In genomic region chr6:163705923-163706322, GRCh38 we compare ENCODE assay signal across 13 cellular contexts.
DNase-seq lines count a peak whose midpoint lies in the region; ATAC-seq and TF ChIP-seq lines count a peak whose summit lies in the region.
"Had no signal": no experiment of that assay in that cellular context is flagged by ENCODE, and none has a peak within 500 bp of the region (broad histone marks: within the 10 kb centered on the region; RNA-seq: fewer than 3 reads in every experiment).

No MANE protein-coding gene starts in this region.

- no peak overlapping the region for H3K27ac Mint-ChIP-seq in progenitor cell of endocrine pancreas
- H3K27ac Mint-ChIP-seq: dendritic cell treated with granulocyte-macrophage colony-stimulating factor and Interleukin-4, amounts not matched to agents 40 ng/mL and 50 ng/mL, for 4 days had no signal

- H2BK120ac ChIP-seq in mesendoderm (ENCODE audit: low read depth, low read length): no peak overlapping the region

- no peak overlapping the region for H3K56ac ChIP-seq in mesendoderm (ENCODE audit: low read length)

- no peaks in the 10 kb centered on the region for H3K9me3 Mint-ChIP-seq in progenitor cell of endocrine pancreas (ENCODE audit: low read depth)

- no peak overlapping the region for H4K5ac ChIP-seq in mesendoderm (ENCODE audit: low read length)

- no peak overlapping the region for H3K18ac ChIP-seq in mesendoderm (ENCODE audit: low read length)

- no peak overlapping the region for H3K4ac ChIP-seq in mesendoderm (ENCODE audit: low read depth, low read length)

- whole genome bisulfite sequencing in mesendoderm (ENCODE audit: extremely low coverage, insufficient coverage, low lambda C conversion rate): no CpG with 5 or more reads among the region's 9 CpGs

- H3K27me3 ChIP-seq in mesendoderm (ENCODE audit: insufficient read depth, low read length, poor library complexity): no peaks in the 10 kb centered on the region

- no peaks in the 10 kb centered on the region for H3K36me3 ChIP-seq in mesendoderm (ENCODE audit: control insufficient read depth, insufficient read depth, low read length)

- TF ChIP-seq CTCF in progenitor cell of endocrine pancreas (IDR thresholded peaks at IDR 0.05; ENCODE audit: unreplicated experiment): no peak

- no peak overlapping the region for H3K23ac ChIP-seq in mesendoderm (ENCODE audit: low read length)

- H3K36me3 Mint-ChIP-seq in progenitor cell of endocrine pancreas (ENCODE audit: insufficient read depth): no peaks in the 10 kb centered on the region

- no peak overlapping the region for H2BK5ac ChIP-seq in mesendoderm (ENCODE audit: low read length)

- no peak overlapping the region for H3K27ac ChIP-seq in mesendoderm (ENCODE audit: low read depth, low read length)

- H3K4me1 Mint-ChIP-seq in progenitor cell of endocrine pancreas (ENCODE audit: low read depth): no peaks in the 10 kb centered on the region

- ATAC-seq in GM18873 (IDR thresholded peaks at IDR 0.05; ENCODE audit: low FRiP score, unreplicated experiment) (peak; percentile 61), GM21737 (IDR thresholded peaks at IDR 0.05; ENCODE audit: unreplicated experiment) (peak; percentile 47), HG03342 (IDR thresholded peaks at IDR 0.05; ENCODE audit: unreplicated experiment) (peak; percentile 45)

- H3K79me1 ChIP-seq in mesendoderm (ENCODE audit: low read length): no peaks in the 10 kb centered on the region

- H3K4me2 ChIP-seq in mesendoderm (ENCODE audit: low read length): no peak overlapping the region

- H3K4me1 ChIP-seq in mesendoderm (ENCODE audit: control insufficient read depth, low read depth, low read length): no peaks in the 10 kb centered on the region
- H3K4me1 ChIP-seq: Caco-2 had no signal

- no peak overlapping the region for H2BK15ac ChIP-seq in mesendoderm (replicated peaks; ENCODE audit: low read depth)

- DNase-seq in medulla oblongata (ENCODE audit: extremely low spot score): peak; percentile 56
- DNase-seq in activated CD4-positive, alpha-beta T cell treated with anti-CD3 and anti-CD28 coated beads for 48 hours: no peak
- no peak for DNase-seq in NCI-H187 (lab: John Stamatoyannopoulos, UW)
- DNase-seq in progenitor cell of endocrine pancreas (ENCODE audit: low spot score, unreplicated experiment): no peak
- no peak for DNase-seq in mesendoderm
- DNase-seq: activated effector memory CD4-positive, alpha-beta T cell treated with anti-CD3 and anti-CD28 coated beads, Interleukin-2, amount 50 U/mL, for 16 hours; Caco-2; Karpas-422; stimulated activated naive CD4-positive, alpha-beta T cell treated with Interleukin-2 at 50 U/mL for 16 hours had no signal

- no peak overlapping the region for H3K9ac ChIP-seq in mesendoderm (ENCODE audit: low read length)

- H3K27me3 Mint-ChIP-seq in progenitor cell of endocrine pancreas: peaks cover 75% of the 10 kb centered on the region

- no peak overlapping the region for H2AK5ac ChIP-seq in mesendoderm (ENCODE audit: low read length)

- no peak overlapping the region for H4K8ac ChIP-seq in mesendoderm (ENCODE audit: low read depth, low read length)

- H3K4me3 Mint-ChIP-seq in progenitor cell of endocrine pancreas (ENCODE audit: low read depth): no peak overlapping the region
- H3K4me3 Mint-ChIP-seq: dendritic cell treated with granulocyte-macrophage colony-stimulating factor and Interleukin-4, amounts not matched to agents 40 ng/mL and 50 ng/mL, for 4 days had no signal

- no peaks in the 10 kb centered on the region for H3K79me2 ChIP-seq in mesendoderm (ENCODE audit: control insufficient read depth, insufficient read depth, low read length)

- no peak overlapping the region for H3K4me3 ChIP-seq in mesendoderm (ENCODE audit: low read length)
